Comparison of ENCODE assay signal across 18 cellular contexts in the genomic region with DNA sequence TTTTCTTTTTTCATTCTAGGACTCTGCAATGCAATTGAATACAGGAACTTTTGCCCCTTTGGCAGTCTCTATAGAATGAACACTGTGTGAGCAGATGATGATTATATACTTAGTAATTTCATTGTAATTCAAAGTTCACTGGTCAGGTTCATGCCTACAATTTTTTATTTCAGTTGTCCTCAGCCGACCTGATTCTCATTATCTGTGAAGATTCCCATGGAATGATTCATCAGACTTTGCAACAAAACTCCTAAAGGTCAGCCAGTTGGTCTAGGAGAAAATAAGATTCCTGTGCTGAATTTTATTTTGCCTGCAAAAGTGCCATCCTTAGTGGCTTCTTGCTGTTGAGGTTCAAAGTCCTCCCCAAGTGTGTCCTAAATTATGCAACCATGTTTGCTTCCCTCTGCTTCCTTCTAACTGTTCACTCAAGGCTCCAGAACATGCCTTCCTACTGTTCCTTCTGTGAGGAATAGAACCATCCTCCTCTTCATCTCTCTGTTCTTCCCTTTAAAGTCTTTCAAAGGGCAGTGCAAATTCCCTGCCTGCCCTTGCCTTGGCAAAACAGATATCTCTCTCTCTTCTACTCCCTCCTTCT.
DNase-seq lines count a peak whose midpoint lies in the region; ATAC-seq, FAIRE-seq and TF ChIP-seq lines count a peak whose summit lies in the region.
"Had no signal": no experiment of that assay in that cellular context is flagged by ENCODE, and none has a peak within 500 bp of the region (broad histone marks: within the 10 kb centered on the region; RNA-seq: fewer than 3 reads in every experiment).

No MANE protein-coding gene starts in this region.

- H3K27ac ChIP-seq in A549: peak overlapping the region; percentile 84 to 90
- H3K27ac ChIP-seq in K562 (ENCODE audit: extremely low read depth, low read depth, low read length): no peak overlapping the region
- no peak overlapping the region for H3K27ac ChIP-seq in colonic mucosa
- H3K27ac ChIP-seq: spleen had no signal

- CTCF ChIA-PET in A549 (lab: Yijun Ruan, JAX): no interaction called here
- CTCF ChIA-PET in K562 (lab: Yijun Ruan, JAX; ENCODE audit: low intra/inter-chr PET ratio): no interaction called here

- 0% methylated on average over 1 of the region's 1 CpG for WGBS in A549 (ENCODE audit: missing lambda C conversion rate)
- WGBS in K562 (ENCODE audit: insufficient coverage, low coverage, missing lambda C conversion rate): 12% methylated on average over 1 of the region's 1 CpG

- POLR2A ChIA-PET in A549 (lab: Yijun Ruan, JAX) (no interaction called here), K562 (lab: Yijun Ruan, JAX) (no interaction called here)

- no peaks in the 10 kb centered on the region for H3K9me3 Mint-ChIP-seq in endothelial cell (ENCODE audit: unreplicated experiment)
- H3K9me3 Mint-ChIP-seq: activated T-cell treated with anti-CD3 and anti-CD28 coated beads, Interleukin-2, amount 50 U/mL, for 24 hours; memory B cell had no signal

- peak; percentile 10 to 19; a peak in 1 of 5 replicates for TF ChIP-seq RAD21 in A549 (conservative IDR thresholded peaks at IDR 0.05 in 1 of 2, IDR thresholded peaks at IDR 0.05 in 1 of 2)
- no peak for TF ChIP-seq RAD21 in K562 (CRISPR knock-in tag; conservative IDR thresholded peaks at IDR 0.05 in 1 of 2, IDR thresholded peaks at IDR 0.05 in 1 of 2)

- H3K4me2 ChIP-seq in A549 (peak overlapping the region; percentile 69), K562 (ENCODE audit: insufficient read depth, low read length) (no peak overlapping the region)

- H3K79me2 ChIP-seq in K562 (ENCODE audit: control insufficient read depth, insufficient read depth, low read length): no peaks in the 10 kb centered on the region

- H3K27me3 ChIP-seq in K562 (ENCODE audit: control insufficient read depth in 2 of 2, insufficient read depth in 2 of 2, low read length in 2 of 2): no peaks in the 10 kb centered on the region
- H3K27me3 ChIP-seq in colonic mucosa: no peaks in the 10 kb centered on the region
- H3K27me3 ChIP-seq: spleen had no signal

- H3K9me3 ChIP-seq in A549 (no peaks in the 10 kb centered on the region), K562 (replicated peaks; ENCODE audit: control insufficient read depth, insufficient read depth, low read depth, low read length) (no peaks in the 10 kb centered on the region), colonic mucosa (no peaks in the 10 kb centered on the region)
- H3K9me3 ChIP-seq: spleen had no signal

- TF ChIP-seq CTCF in A549 (IDR thresholded peaks at IDR 0.05) (no peak), K562 (IDR thresholded peaks at IDR 0.05 in 2 of 3, conservative IDR thresholded peaks at IDR 0.05 in 1 of 3; ENCODE audit: insufficient read depth in 2 of 3, low read depth in 1 of 3, low read length in 3 of 3) (no peak), endothelial cell (IDR thresholded peaks at IDR 0.05; ENCODE audit: unreplicated experiment) (no peak), colonic mucosa (IDR thresholded peaks at IDR 0.05) (no peak)

- no peak overlapping the region for H3K4me3 Mint-ChIP-seq in endothelial cell (ENCODE audit: unreplicated experiment)
- H3K4me3 Mint-ChIP-seq: activated T-cell treated with anti-CD3 and anti-CD28 coated beads, Interleukin-2, amount 50 U/mL, for 24 hours; memory B cell had no signal

- H3K9ac ChIP-seq in K562 (ENCODE audit: insufficient read depth in 1 of 2, low read depth in 2 of 2, low read length in 2 of 2): no peak overlapping the region
- no peak overlapping the region for H3K9ac ChIP-seq in colonic mucosa (ENCODE audit: low read depth in 2 of 2, low read length in 2 of 2)

- no peaks in the 10 kb centered on the region for H3K36me3 Mint-ChIP-seq in endothelial cell (ENCODE audit: low read depth, unreplicated experiment)
- H3K36me3 Mint-ChIP-seq: memory B cell had no signal

- no peaks in the 10 kb centered on the region for H3K4me1 Mint-ChIP-seq in endothelial cell (ENCODE audit: unreplicated experiment)
- H3K4me1 Mint-ChIP-seq: memory B cell had no signal

- peak; percentile 85 to 92 for ATAC-seq in A549
- ATAC-seq in K562: no peak

- no peak overlapping the region for H3K27ac Mint-ChIP-seq in endothelial cell (ENCODE audit: unreplicated experiment)
- H3K27ac Mint-ChIP-seq: activated T-cell treated with anti-CD3 and anti-CD28 coated beads, Interleukin-2, amount 50 U/mL, for 24 hours; memory B cell had no signal

- no peak overlapping the region for H2AFZ ChIP-seq in K562 (ENCODE audit: low read depth, low read length)

- H3K4me1 ChIP-seq in A549: peaks cover 29% of the 10 kb centered on the region
- peaks cover 0 to 2% of the 10 kb centered on the region in 2 experiments; a peak in 1 of 5 replicates for H3K4me1 ChIP-seq in K562 (replicated peaks in 1 of 2; ENCODE audit: control insufficient read depth in 2 of 2, insufficient read depth in 2 of 2, low read length in 2 of 2)
- no peaks in the 10 kb centered on the region for H3K4me1 ChIP-seq in colonic mucosa
- H3K4me1 ChIP-seq: spleen had no signal

- TF ChIP-seq EP300 in A549 (IDR thresholded peaks at IDR 0.05): peak in 1 of 2 experiments; percentile 39; a peak in 1 of 5 replicates
- TF ChIP-seq EP300 in K562 (IDR thresholded peaks at IDR 0.05; ENCODE audit: low read length): no peak

- peaks cover 2% of the 10 kb centered on the region for H3K27me3 Mint-ChIP-seq in endothelial cell (ENCODE audit: unreplicated experiment)
- H3K27me3 Mint-ChIP-seq: activated T-cell treated with anti-CD3 and anti-CD28 coated beads, Interleukin-2, amount 50 U/mL, for 24 hours had no signal

- H3K4me3 ChIP-seq in A549: no peak overlapping the region
- H3K4me3 ChIP-seq in K562: no peak overlapping the region
- no peak overlapping the region for H3K4me3 ChIP-seq in colonic mucosa
- H3K4me3 ChIP-seq: spleen had no signal

- intact Hi-C loops in K562 (cut with micrococcal nuclease) (no loop called here), colonic mucosa (cut with DNase I) (no loop called here)

- FAIRE-seq in A549 (lab: Jason Lieb, UNC) (no peak), K562 (lab: Jason Lieb, UNC) (no peak)
- FAIRE-seq: A204.1, D721Med had no signal

- H3K36me3 ChIP-seq in K562 (ENCODE audit: control insufficient read depth, insufficient read depth, low read length) (no peaks in the 10 kb centered on the region), colonic mucosa (no peaks in the 10 kb centered on the region)
- H3K36me3 ChIP-seq: spleen had no signal

- DNase-seq in A549 (ENCODE audit: low read depth in 1 of 2, low spot score in 1 of 2) (peak; percentile 8 to 48), M059J (ENCODE audit: low read depth) (peak; percentile 86), K562 (ENCODE audit: extremely low read depth in 1 of 4, low spot score in 3 of 4) (no peak), glomerular visceral epithelial cell (ENCODE audit: extremely low spot score) (peak; percentile 65), endothelial cell (ENCODE audit: low spot score) (no peak), NCI-H82 (lab: John Stamatoyannopoulos, UW) (no peak), colonic mucosa (no peak), T-helper 1 cell (no peak)
- DNase-seq: activated CD4-positive, alpha-beta T cell treated with anti-CD3 and anti-CD28 coated beads for 4 hours; activated T-cell treated with anti-CD3 and anti-CD28 coated beads, Interleukin-2, amount 50 U/mL, for 24 hours; aorta; IMR-90; NCI-H1417 treated with DMSO at 0.1 percent for 48 hours; spleen; substantia nigra had no signal

- H3K9me1 ChIP-seq in K562 (ENCODE audit: control insufficient read depth, insufficient read depth, low read length): no peaks in the 10 kb centered on the region

- H4K20me1 ChIP-seq in K562 (replicated peaks; ENCODE audit: control insufficient read depth, insufficient read depth, low read length): no peaks in the 10 kb centered on the region

- TF ChIP-seq POLR2A in A549 (IDR thresholded peaks at IDR 0.05; ENCODE audit: low read length) (no peak), K562 (conservative IDR thresholded peaks at IDR 0.05) (no peak)

- BruUV-seq in K562 (replicated peaks; lab: Mats Ljungman, UMichigan): no TSS peak

- in situ Hi-C loops in K562 (cut with MboI): no loop called here

TF ChIP-seq in A549, 52 proteins besides CTCF, POLR2A, EP300 and RAD21 (continues in another document):
- TF ChIP-seq JUNB (IDR thresholded peaks at IDR 0.05) (peak; percentile 77), CEBPB (IDR thresholded peaks at IDR 0.05) (peak; percentile 24 to 61; a peak in 3 of 4 replicates), FOSL2 (IDR thresholded peaks at IDR 0.05) (peak; percentile 61), FOSL2 (CRISPR knock-in tag; IDR thresholded peaks at IDR 0.05) (peak; percentile 71), JUN (IDR thresholded peaks at IDR 0.05) (peak; percentile 30 to 38; a peak in 1 of 5 replicates), BHLHE40 (IDR thresholded peaks at IDR 0.05; ENCODE audit: low read depth, low read length) (no peak)
- TF ChIP-seq, protein P1, sequence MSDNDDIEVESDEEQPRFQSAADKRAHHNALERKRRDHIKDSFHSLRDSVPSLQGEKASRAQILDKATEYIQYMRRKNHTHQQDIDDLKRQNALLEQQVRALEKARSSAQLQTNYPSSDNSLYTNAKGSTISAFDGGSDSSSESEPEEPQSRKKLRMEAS (IDR thresholded peaks at IDR 0.05): peak; percentile 34; the same call in 1 of the 2 replicates

TF ChIP-seq in K562, 482 proteins besides CTCF, POLR2A, EP300 and RAD21:
- no peak for TF ChIP-seq SMC3 (conservative IDR thresholded peaks at IDR 0.05; ENCODE audit: insufficient read depth, low read depth, low read length)
- no peak for TF ChIP-seq ZKSCAN8 (CRISPR knock-in tag; IDR thresholded peaks at IDR 0.05)
- TF ChIP-seq FOSL1 (tag; conservative IDR thresholded peaks at IDR 0.05): 0 out of 2 replicates have a peak, but pooled peaks have one; percentile 22

Comparison
In these comparisons a context has a peak if more than half of its experiments do, and no peak if none do; other contexts are left out.
1. DNase-seq: peak in A549 (2 of 2), M059J (single experiment) and glomerular visceral epithelial cell (single experiment); none in K562 (0 of 4), endothelial cell (single experiment), NCI-H82 (single experiment), colonic mucosa (single experiment) and T-helper 1 cell (0 of 5).
2. H3K27ac ChIP-seq: peak in A549 (2 of 2); none in K562 (single experiment) and colonic mucosa (single experiment).